Comparison of ENCODE assay signal across 19 cellular contexts in the genomic region with DNA sequence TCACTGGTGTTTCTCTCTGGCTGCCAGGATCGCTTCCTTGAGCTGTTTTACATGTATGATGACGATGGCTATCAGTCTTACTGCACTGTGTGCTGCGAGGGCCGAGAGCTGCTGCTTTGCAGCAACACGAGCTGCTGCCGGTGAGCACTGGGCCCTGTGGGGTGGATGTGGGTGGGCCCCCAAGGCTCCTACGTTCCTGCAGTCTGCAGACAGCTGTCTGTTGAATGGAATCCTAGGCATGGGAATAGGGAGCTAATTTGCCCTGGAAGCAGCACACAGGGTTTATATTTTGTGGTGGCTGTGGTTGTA. TPM values are rescaled to one million over a fixed set of nuclear protein-coding genes. Genes with fewer than 3 reads are reported as not detected.
DNase-seq lines count a peak whose midpoint lies in the region; ATAC-seq and TF ChIP-seq lines count a peak whose summit lies in the region.
"Had no signal": no experiment of that assay in that cellular context is flagged by ENCODE, and none has a peak within 500 bp of the region (broad histone marks: within the 10 kb centered on the region; RNA-seq: fewer than 3 reads in every experiment).

No MANE protein-coding gene starts in this region.

- WGBS in smooth muscle cell (ENCODE audit: low lambda C conversion rate), result 50% methylated on average over 7 of the region's 7 CpGs

- peak overlapping the region; percentile 54 for H3K27ac Mint-ChIP-seq in activated CD4-positive, alpha-beta T cell treated with anti-CD3 and anti-CD28 coated beads, Interleukin-2, amount 10 ng/mL, durations not matched to agents 7 days and 5 days
- H3K27ac Mint-ChIP-seq in activated CD4-positive, alpha-beta T cell treated with anti-CD3 and anti-CD28 coated beads, Interleukin-2, amount 10 ng/mL, durations not matched to agents 24 days and 14 days, result no peak overlapping the region
- peak overlapping the region; percentile 71 for H3K27ac Mint-ChIP-seq in glutamatergic neuron (ENCODE audit: unreplicated experiment)
- no peak overlapping the region for H3K27ac Mint-ChIP-seq in activated CD8-positive, alpha-beta T cell treated with anti-CD3 and anti-CD28 coated beads, Interleukin-2, amount 10 ng/mL, durations not matched to agents 7 days and 5 days
- H3K27ac Mint-ChIP-seq: activated CD4-positive, alpha-beta memory T cell treated with anti-CD3 and anti-CD28 coated beads for 36 hours; activated T-cell treated with anti-CD3 and anti-CD28 coated beads, Interleukin-2, amount 50 U/mL, for 24 hours had no signal

- no peaks in the 10 kb centered on the region for H3K27me3 ChIP-seq in OCI-LY1 (ENCODE audit: insufficient read depth, low read length)
- H3K27me3 ChIP-seq in smooth muscle cell (ENCODE audit: low read depth), result no peaks in the 10 kb centered on the region
- H3K27me3 ChIP-seq: gastroesophageal sphincter had no signal

- H3K27me3 Mint-ChIP-seq in activated CD4-positive, alpha-beta T cell treated with anti-CD3 and anti-CD28 coated beads, Interleukin-2, amount 10 ng/mL, durations not matched to agents 7 days and 5 days, result no peaks in the 10 kb centered on the region
- no peaks in the 10 kb centered on the region for H3K27me3 Mint-ChIP-seq in activated CD4-positive, alpha-beta T cell treated with anti-CD3 and anti-CD28 coated beads, Interleukin-2, amount 10 ng/mL, durations not matched to agents 24 days and 14 days
- H3K27me3 Mint-ChIP-seq in glutamatergic neuron (ENCODE audit: unreplicated experiment), result no peaks in the 10 kb centered on the region
- no peaks in the 10 kb centered on the region for H3K27me3 Mint-ChIP-seq in activated CD8-positive, alpha-beta T cell treated with anti-CD3 and anti-CD28 coated beads, Interleukin-2, amount 10 ng/mL, durations not matched to agents 7 days and 5 days (ENCODE audit: low read depth)
- H3K27me3 Mint-ChIP-seq: activated CD4-positive, alpha-beta memory T cell treated with anti-CD3 and anti-CD28 coated beads for 36 hours; activated naive CD4-positive, alpha-beta T cell treated with anti-CD3 and anti-CD28 coated beads, Interleukin-2, amount 10 ng/mL, durations not matched to agents 7 days and 5 days; activated T-cell treated with anti-CD3 and anti-CD28 coated beads, Interleukin-2, amount 50 U/mL, for 24 hours had no signal

- no peaks in the 10 kb centered on the region for H3K79me2 ChIP-seq in OCI-LY1 (ENCODE audit: insufficient read depth, low read length)
- no peaks in the 10 kb centered on the region for H3K79me2 ChIP-seq in smooth muscle cell (ENCODE audit: low read depth)

- H3F3A ChIP-seq in OCI-LY1 (ENCODE audit: insufficient read depth, low read length) (no peaks in the 10 kb centered on the region), smooth muscle cell (ENCODE audit: low read depth) (no peaks in the 10 kb centered on the region)

- CTCF ChIA-PET in activated CD4-positive, alpha-beta T cell treated with anti-CD3 and anti-CD28 coated beads, Interleukin-2, amount 10 ng/mL, durations not matched to agents 7 days and 5 days (lab: Charles Lee), result interaction anchor here (0.9 to 2.5 kb wide), 3 partner anchors 19 to 48 kb away, joined by 3 to 14 read pairs (median 3); no protein-coding TSS in a partner anchor
- CTCF ChIA-PET in activated CD8-positive, alpha-beta T cell treated with anti-CD3 and anti-CD28 coated beads, Interleukin-2, amount 10 ng/mL, durations not matched to agents 7 days and 5 days (lab: Charles Lee), result interaction anchor here (1.3 to 4.2 kb wide), 4 partner anchors 18 to 299 kb away, joined by 3 to 22 read pairs (median 4); a partner anchor contains a TSS

- H3K4me3 Mint-ChIP-seq in activated CD4-positive, alpha-beta T cell treated with anti-CD3 and anti-CD28 coated beads, Interleukin-2, amount 10 ng/mL, durations not matched to agents 7 days and 5 days, result no peak overlapping the region
- no peak overlapping the region for H3K4me3 Mint-ChIP-seq in activated CD4-positive, alpha-beta T cell treated with anti-CD3 and anti-CD28 coated beads, Interleukin-2, amount 10 ng/mL, durations not matched to agents 24 days and 14 days
- H3K4me3 Mint-ChIP-seq in glutamatergic neuron (ENCODE audit: unreplicated experiment), result no peak overlapping the region
- no peak overlapping the region for H3K4me3 Mint-ChIP-seq in activated CD8-positive, alpha-beta T cell treated with anti-CD3 and anti-CD28 coated beads, Interleukin-2, amount 10 ng/mL, durations not matched to agents 7 days and 5 days
- H3K4me3 Mint-ChIP-seq: activated CD4-positive, alpha-beta memory T cell treated with anti-CD3 and anti-CD28 coated beads for 36 hours; activated naive CD4-positive, alpha-beta T cell treated with anti-CD3 and anti-CD28 coated beads, Interleukin-2, amount 10 ng/mL, durations not matched to agents 7 days and 5 days; activated T-cell treated with anti-CD3 and anti-CD28 coated beads, Interleukin-2, amount 50 U/mL, for 24 hours had no signal

- intact Hi-C loops in activated CD4-positive, alpha-beta T cell treated with anti-CD3 and anti-CD28 coated beads, Interleukin-2, amount 10 ng/mL, durations not matched to agents 24 days and 14 days (cut with micrococcal nuclease), result loop anchor here (10.0 kb wide), 1 partner anchor 98 kb away; no protein-coding TSS in a partner anchor

- H3K9ac ChIP-seq in OCI-LY1 (ENCODE audit: low read length), result no peak overlapping the region
- H3K9ac ChIP-seq in smooth muscle cell (ENCODE audit: low read depth), result no peak overlapping the region

- TF ChIP-seq CTCF in OCI-LY1 (IDR thresholded peaks at IDR 0.05; ENCODE audit: low read length), result no peak
- no peak for TF ChIP-seq CTCF in glutamatergic neuron (IDR thresholded peaks at IDR 0.05; ENCODE audit: partially characterized antibody, unreplicated experiment)
- TF ChIP-seq CTCF in smooth muscle cell (IDR thresholded peaks at IDR 0.05; ENCODE audit: borderline replicate concordance, insufficient read depth, poor library complexity, severe bottlenecking), result no peak

- H3K4me1 ChIP-seq in OCI-LY1 (ENCODE audit: insufficient read depth, low read length, severe bottlenecking) (peaks cover 32% of the 10 kb centered on the region), smooth muscle cell (ENCODE audit: low read depth) (peaks cover 5% of the 10 kb centered on the region)
- H3K4me1 ChIP-seq: gastroesophageal sphincter, psoas muscle had no signal

- H3K36me3 ChIP-seq in OCI-LY1 (ENCODE audit: insufficient read depth, low read length) (peaks cover 71% of the 10 kb centered on the region), smooth muscle cell (ENCODE audit: low read depth) (no peaks in the 10 kb centered on the region)

- DNase-seq in activated CD4-positive, alpha-beta T cell treated with anti-CD3 and anti-CD28 coated beads, Interleukin-2, amount 10 ng/mL, durations not matched to agents 7 days and 5 days, result no peak
- DNase-seq in activated CD4-positive, alpha-beta T cell treated with anti-CD3 and anti-CD28 coated beads, Interleukin-2, amount 10 ng/mL, durations not matched to agents 24 days and 14 days, result no peak
- DNase-seq in glutamatergic neuron, result no peak
- no peak for DNase-seq in smooth muscle cell (lab: John Stamatoyannopoulos, UW; ENCODE audit: unreplicated experiment)
- DNase-seq in activated CD8-positive, alpha-beta T cell treated with anti-CD3 and anti-CD28 coated beads, Interleukin-2, amount 10 ng/mL, durations not matched to agents 7 days and 5 days, result no peak
- DNase-seq: activated CD4-positive, alpha-beta memory T cell treated with anti-CD3 and anti-CD28 coated beads for 36 hours; activated naive CD4-positive, alpha-beta T cell treated with anti-CD3 and anti-CD28 coated beads, Interleukin-2, amount 10 ng/mL, durations not matched to agents 7 days and 5 days; activated T-cell treated with anti-CD3 and anti-CD28 coated beads, Interleukin-2, amount 50 U/mL, for 24 hours; DMS153; NCI-H1930; NCI-H510A; psoas muscle; stimulated activated CD4-positive, alpha-beta T cell treated with anti-CD3 and anti-CD28 coated beads, Interleukin-4, amount 100 ng/mL, for 24 hours had no signal

- no peak for ATAC-seq in GM19397 (IDR thresholded peaks at IDR 0.05; ENCODE audit: unreplicated experiment)
- ATAC-seq in activated CD8-positive, alpha-beta T cell treated with anti-CD3 and anti-CD28 coated beads, Interleukin-2, amount 10 ng/mL, durations not matched to agents 7 days and 5 days, result no peak
- no peak for ATAC-seq in GM19467 (IDR thresholded peaks at IDR 0.05; ENCODE audit: unreplicated experiment)
- ATAC-seq: gastroesophageal sphincter, K562 had no signal

- H3K9me3 ChIP-seq in OCI-LY1 (ENCODE audit: low read length) (no peaks in the 10 kb centered on the region), smooth muscle cell (replicated peaks; ENCODE audit: low read depth) (no peaks in the 10 kb centered on the region)
- H3K9me3 ChIP-seq: gastroesophageal sphincter, psoas muscle had no signal

- no peaks in the 10 kb centered on the region for H4K20me1 ChIP-seq in OCI-LY1 (ENCODE audit: insufficient read depth, low read length)
- H4K20me1 ChIP-seq in smooth muscle cell (ENCODE audit: low read depth), result no peaks in the 10 kb centered on the region

- POLR2A ChIA-PET in activated CD4-positive, alpha-beta T cell treated with anti-CD3 and anti-CD28 coated beads, Interleukin-2, amount 10 ng/mL, durations not matched to agents 7 days and 5 days (lab: Charles Lee), result no interaction called here
- POLR2A ChIA-PET in activated CD8-positive, alpha-beta T cell treated with anti-CD3 and anti-CD28 coated beads, Interleukin-2, amount 10 ng/mL, durations not matched to agents 7 days and 5 days (lab: Charles Lee), result no interaction called here

- H3K9me2 ChIP-seq in OCI-LY1 (ENCODE audit: low read depth, low read length), result no peaks in the 10 kb centered on the region

- no peaks in the 10 kb centered on the region for H3K36me3 Mint-ChIP-seq in activated CD4-positive, alpha-beta T cell treated with anti-CD3 and anti-CD28 coated beads, Interleukin-2, amount 10 ng/mL, durations not matched to agents 7 days and 5 days (ENCODE audit: low read depth)
- no peaks in the 10 kb centered on the region for H3K36me3 Mint-ChIP-seq in activated CD4-positive, alpha-beta T cell treated with anti-CD3 and anti-CD28 coated beads, Interleukin-2, amount 10 ng/mL, durations not matched to agents 24 days and 14 days (ENCODE audit: low read depth)
- H3K36me3 Mint-ChIP-seq in glutamatergic neuron (ENCODE audit: unreplicated experiment), result peaks cover 5% of the 10 kb centered on the region
- H3K36me3 Mint-ChIP-seq in activated CD8-positive, alpha-beta T cell treated with anti-CD3 and anti-CD28 coated beads, Interleukin-2, amount 10 ng/mL, durations not matched to agents 7 days and 5 days (ENCODE audit: low read depth), result peaks cover 11% of the 10 kb centered on the region
- H3K36me3 Mint-ChIP-seq: activated CD4-positive, alpha-beta memory T cell treated with anti-CD3 and anti-CD28 coated beads for 36 hours had no signal

- H3K27ac ChIP-seq in OCI-LY1 (ENCODE audit: low read depth, low read length, poor library complexity, severe bottlenecking), result peak overlapping the region; percentile 41
- H3K27ac ChIP-seq in smooth muscle cell (ENCODE audit: low read depth), result no peak overlapping the region
- H3K27ac ChIP-seq: C4-2B, gastroesophageal sphincter, psoas muscle had no signal

- H3K4me3 ChIP-seq in OCI-LY1 (ENCODE audit: low read depth, low read length, poor library complexity, severe bottlenecking) (no peak overlapping the region), smooth muscle cell (no peak overlapping the region)
- H3K4me3 ChIP-seq: gastroesophageal sphincter, K562, psoas muscle had no signal

- H3K4me2 ChIP-seq in OCI-LY1 (ENCODE audit: low read length) (no peak overlapping the region), smooth muscle cell (peak overlapping the region; percentile 1)

- H3K9me3 Mint-ChIP-seq in activated CD4-positive, alpha-beta T cell treated with anti-CD3 and anti-CD28 coated beads, Interleukin-2, amount 10 ng/mL, durations not matched to agents 7 days and 5 days, result no peaks in the 10 kb centered on the region
- H3K9me3 Mint-ChIP-seq in activated CD4-positive, alpha-beta T cell treated with anti-CD3 and anti-CD28 coated beads, Interleukin-2, amount 10 ng/mL, durations not matched to agents 24 days and 14 days, result no peaks in the 10 kb centered on the region
- peaks cover 7% of the 10 kb centered on the region for H3K9me3 Mint-ChIP-seq in glutamatergic neuron (ENCODE audit: unreplicated experiment)
- H3K9me3 Mint-ChIP-seq in activated CD8-positive, alpha-beta T cell treated with anti-CD3 and anti-CD28 coated beads, Interleukin-2, amount 10 ng/mL, durations not matched to agents 7 days and 5 days (ENCODE audit: insufficient read depth), result no peaks in the 10 kb centered on the region
- H3K9me3 Mint-ChIP-seq: activated CD4-positive, alpha-beta memory T cell treated with anti-CD3 and anti-CD28 coated beads for 36 hours; activated naive CD4-positive, alpha-beta T cell treated with anti-CD3 and anti-CD28 coated beads, Interleukin-2, amount 10 ng/mL, durations not matched to agents 7 days and 5 days; activated T-cell treated with anti-CD3 and anti-CD28 coated beads, Interleukin-2, amount 50 U/mL, for 24 hours had no signal

- H2AFZ ChIP-seq in OCI-LY1 (ENCODE audit: low read length) (no peak overlapping the region), smooth muscle cell (ENCODE audit: low read depth) (no peak overlapping the region)

- H3K4me1 Mint-ChIP-seq in activated CD4-positive, alpha-beta T cell treated with anti-CD3 and anti-CD28 coated beads, Interleukin-2, amount 10 ng/mL, durations not matched to agents 7 days and 5 days, result peaks cover 28% of the 10 kb centered on the region
- H3K4me1 Mint-ChIP-seq in activated CD4-positive, alpha-beta T cell treated with anti-CD3 and anti-CD28 coated beads, Interleukin-2, amount 10 ng/mL, durations not matched to agents 24 days and 14 days, result peaks cover 20% of the 10 kb centered on the region
- peaks cover 12% of the 10 kb centered on the region for H3K4me1 Mint-ChIP-seq in glutamatergic neuron (ENCODE audit: low read depth, unreplicated experiment)
- H3K4me1 Mint-ChIP-seq in activated CD8-positive, alpha-beta T cell treated with anti-CD3 and anti-CD28 coated beads, Interleukin-2, amount 10 ng/mL, durations not matched to agents 7 days and 5 days (ENCODE audit: low read depth), result peaks cover 29% of the 10 kb centered on the region

RNA-seq across cellular contexts. Expression of a gene that starts 22.6 kb away (rescaled TPM):
- total RNA-seq in activated CD4-positive, alpha-beta T cell treated with anti-CD3 and anti-CD28 coated beads, Interleukin-2, amount 10 ng/mL, durations not matched to agents 7 days and 5 days, result 100 to 1,000 TPM; 133 to 143 TPM
- total RNA-seq in activated CD4-positive, alpha-beta T cell treated with anti-CD3 and anti-CD28 coated beads, Interleukin-2, amount 10 ng/mL, durations not matched to agents 24 days and 14 days, result 148 TPM in 2 replicates
- total RNA-seq in glutamatergic neuron (ENCODE audit: unreplicated experiment) (232 TPM), smooth muscle cell (160 TPM in 2 replicates)
- polyA plus RNA-seq in smooth muscle cell, result 81.0 and 89.2 TPM in 2 replicates
- 100 to 1,000 TPM; 137 to 142 TPM for total RNA-seq in activated CD8-positive, alpha-beta T cell treated with anti-CD3 and anti-CD28 coated beads, Interleukin-2, amount 10 ng/mL, durations not matched to agents 7 days and 5 days

RNA-seq across cellular contexts. Expression of a gene that starts 34.9 kb away (rescaled TPM):
- total RNA-seq in activated CD4-positive, alpha-beta T cell treated with anti-CD3 and anti-CD28 coated beads, Interleukin-2, amount 10 ng/mL, durations not matched to agents 7 days and 5 days, result 1 to 10 TPM; 3.7 to 4.1 TPM
- 1.1 and 1.3 TPM in 2 replicates for total RNA-seq in activated CD4-positive, alpha-beta T cell treated with anti-CD3 and anti-CD28 coated beads, Interleukin-2, amount 10 ng/mL, durations not matched to agents 24 days and 14 days
- total RNA-seq in glutamatergic neuron (ENCODE audit: unreplicated experiment) (29.0 TPM), smooth muscle cell (2.9 and 3.5 TPM in 2 replicates)
- 0.79 and 2.9 TPM in 2 replicates for polyA plus RNA-seq in smooth muscle cell
- 10 to 100 TPM in 1 of 2 experiments, 1 to 10 TPM in 1; 9.0 to 10.0 TPM for total RNA-seq in activated CD8-positive, alpha-beta T cell treated with anti-CD3 and anti-CD28 coated beads, Interleukin-2, amount 10 ng/mL, durations not matched to agents 7 days and 5 days

RNA-seq across cellular contexts. Expression of a gene that starts 53.8 kb away (rescaled TPM):
- total RNA-seq in activated CD4-positive, alpha-beta T cell treated with anti-CD3 and anti-CD28 coated beads, Interleukin-2, amount 10 ng/mL, durations not matched to agents 7 days and 5 days, result 10 to 100 TPM; 63.4 to 75.7 TPM
- 36.3 and 37.7 TPM in 2 replicates for total RNA-seq in activated CD4-positive, alpha-beta T cell treated with anti-CD3 and anti-CD28 coated beads, Interleukin-2, amount 10 ng/mL, durations not matched to agents 24 days and 14 days
- total RNA-seq in glutamatergic neuron (ENCODE audit: unreplicated experiment) (71.5 TPM), smooth muscle cell (29.2 and 35.4 TPM in 2 replicates)
- polyA plus RNA-seq in smooth muscle cell, result 57.6 and 62.8 TPM in 2 replicates
- 10 to 100 TPM; 65.5 to 68.4 TPM for total RNA-seq in activated CD8-positive, alpha-beta T cell treated with anti-CD3 and anti-CD28 coated beads, Interleukin-2, amount 10 ng/mL, durations not matched to agents 7 days and 5 days

Comparison
In these comparisons a context has a peak if more than half of its experiments do, and no peak if none do; other contexts are left out.
1. H3K27ac Mint-ChIP-seq: peak in activated CD4-positive, alpha-beta T cell treated with anti-CD3 and anti-CD28 coated beads, Interleukin-2, amount 10 ng/mL, durations not matched to agents 7 days and 5 days (single experiment) and glutamatergic neuron (single experiment); none in activated CD4-positive, alpha-beta T cell treated with anti-CD3 and anti-CD28 coated beads, Interleukin-2, amount 10 ng/mL, durations not matched to agents 24 days and 14 days (single experiment) and activated CD8-positive, alpha-beta T cell treated with anti-CD3 and anti-CD28 coated beads, Interleukin-2, amount 10 ng/mL, durations not matched to agents 7 days and 5 days (single experiment).